ENCODE assay signal across 1 cellular context in genomic region chr1:227774721-227775665, GRCh38.
TF ChIP-seq lines count a peak whose summit lies in the region.

No MANE protein-coding gene starts in this region.

TF ChIP-seq in K562, 482 proteins besides CTCF, POLR2A, EP300 and RAD21:
- TF ChIP-seq MEIS2 (IDR thresholded peaks at IDR 0.05; ENCODE audit: partially characterized antibody) (no peak), TGIF2 (CRISPR knock-in tag; IDR thresholded peaks at IDR 0.05) (0 out of 2 replicates have a peak, but pooled peaks have one; percentile 24)
